Comparison of ENCODE assay signal across 13 cellular contexts in genomic region chr16:980595-980854, GRCh38. TPM values are rescaled to one million over a fixed set of nuclear protein-coding genes. Genes with fewer than 3 reads are reported as not detected.
DNase-seq lines count a peak whose midpoint lies in the region; ATAC-seq, FAIRE-seq and TF ChIP-seq lines count a peak whose summit lies in the region.
"Had no signal": no experiment of that assay in that cellular context is flagged by ENCODE, and none has a peak within 500 bp of the region (broad histone marks: within the 10 kb centered on the region; RNA-seq: fewer than 3 reads in every experiment).

No MANE protein-coding gene starts in this region.

- 0 to 4% (median 0%) methylated on average over 2 to 31 of the region's 31 CpGs for WGBS in spleen, 5 donors

- no peaks in the 10 kb centered on the region for H3K4me1 ChIP-seq in GM23338 (ENCODE audit: insufficient read depth)
- no peaks in the 10 kb centered on the region for H3K4me1 ChIP-seq in astrocyte (ENCODE audit: insufficient read depth, low read length)
- peaks cover 14 to 67% (median 47%) of the 10 kb centered on the region in 6 donors for H3K4me1 ChIP-seq in spleen

- H3K36me3 Mint-ChIP-seq in GM23338 (ENCODE audit: low read depth) (no peaks in the 10 kb centered on the region), astrocyte (ENCODE audit: low read depth, unreplicated experiment) (no peaks in the 10 kb centered on the region)
- H3K36me3 Mint-ChIP-seq: activated naive CD4-positive, alpha-beta T cell treated with anti-CD3 and anti-CD28 coated beads, Interleukin-2, amount 50 U/mL, for 72 hours had no signal

- H4K20me1 ChIP-seq in GM23338 (replicated peaks; ENCODE audit: insufficient read depth) (no peaks in the 10 kb centered on the region; the same call in 1 of the 2 replicates), astrocyte (ENCODE audit: insufficient read depth, low read length) (no peaks in the 10 kb centered on the region)

- no peak for TF ChIP-seq POLR2A in spleen (IDR thresholded peaks at IDR 0.05)

- DNase-seq in GM23338 (ENCODE audit: low spot score) (no peak), astrocyte (ENCODE audit: low read depth) (no peak), left kidney (ENCODE audit: low read depth, low spot score) (peak; percentile 31), spleen (no peak), T-helper 1 cell (no peak), AG08395 (ENCODE audit: low spot score) (no peak), OCI-M2 (lab: John Stamatoyannopoulos, UW; ENCODE audit: unreplicated experiment) (no peak)
- no peak for DNase-seq in activated CD4-positive, alpha-beta T cell treated with anti-CD3 and anti-CD28 coated beads for 48 hours
- DNase-seq: activated CD4-positive, alpha-beta T cell treated with anti-CD3 and anti-CD28 coated beads for 1 hour; GOT3; NCI-H1436 had no signal

- H3K4me1 Mint-ChIP-seq in GM23338, result peaks cover 7% of the 10 kb centered on the region
- no peaks in the 10 kb centered on the region for H3K4me1 Mint-ChIP-seq in astrocyte (ENCODE audit: low read depth, unreplicated experiment)

- no peaks in the 10 kb centered on the region for H3K9me2 ChIP-seq in GM23338 (ENCODE audit: insufficient read depth)

- peak; percentile 0; the same call in 1 of the 3 replicates for ATAC-seq in GM23338

- H3K27me3 Mint-ChIP-seq in GM23338 (ENCODE audit: insufficient read depth, low read depth, poor library complexity) (peaks cover 30% of the 10 kb centered on the region), astrocyte (ENCODE audit: low read depth, unreplicated experiment) (peaks cover 26% of the 10 kb centered on the region)

- peak overlapping the region; percentile 68 for H3K4me3 ChIP-seq in GM23338
- no peak overlapping the region for H3K4me3 ChIP-seq in astrocyte (ENCODE audit: insufficient read depth, low read depth, low read length)
- peak overlapping the region; percentile 20 to 76 (median 53) for H3K4me3 ChIP-seq in spleen

- H3K9me3 Mint-ChIP-seq in GM23338 (no peaks in the 10 kb centered on the region), astrocyte (ENCODE audit: unreplicated experiment) (peaks cover 2% of the 10 kb centered on the region)
- H3K9me3 Mint-ChIP-seq: activated naive CD4-positive, alpha-beta T cell treated with anti-CD3 and anti-CD28 coated beads, Interleukin-2, amount 50 U/mL, for 72 hours had no signal

- no peaks in the 10 kb centered on the region for H3K36me3 ChIP-seq in GM23338 (ENCODE audit: insufficient read depth)
- H3K36me3 ChIP-seq in astrocyte (ENCODE audit: insufficient read depth, low read length), result no peaks in the 10 kb centered on the region
- H3K36me3 ChIP-seq in spleen, result no peaks in the 10 kb centered on the region
- H3K36me3 ChIP-seq: thyroid gland had no signal

- no peak for FAIRE-seq in astrocyte (lab: Jason Lieb, UNC)

- H3K27me3 ChIP-seq in GM23338 (ENCODE audit: insufficient read depth) (peaks cover 27% of the 10 kb centered on the region), astrocyte (ENCODE audit: insufficient read depth, low read length) (peaks cover 40% of the 10 kb centered on the region), spleen (replicated peaks in 1 of 7) (peaks cover 0 to 73% (median 29%) of the 10 kb centered on the region in 7 donors)

- no peaks in the 10 kb centered on the region for H3K9me3 ChIP-seq in astrocyte (ENCODE audit: insufficient read depth, low read depth, low read length)
- H3K9me3 ChIP-seq in spleen, result no peaks in the 10 kb centered on the region
- H3K9me3 ChIP-seq: thyroid gland had no signal

- intact Hi-C loops in spleen (cut with DNase I; ENCODE audit: low total_unique reads), result no loop called here

- H3K4me2 ChIP-seq in GM23338 (peak overlapping the region; percentile 84), astrocyte (ENCODE audit: low read length) (peak overlapping the region; percentile 77)

- H3K27ac Mint-ChIP-seq in GM23338, result no peak overlapping the region
- no peak overlapping the region for H3K27ac Mint-ChIP-seq in astrocyte (ENCODE audit: unreplicated experiment)

- H3K79me2 ChIP-seq in GM23338 (replicated peaks; ENCODE audit: insufficient read depth) (no peaks in the 10 kb centered on the region), astrocyte (ENCODE audit: insufficient read depth, low read length) (no peaks in the 10 kb centered on the region)

- H3K4me3 Mint-ChIP-seq in GM23338 (no peak overlapping the region), astrocyte (ENCODE audit: unreplicated experiment) (no peak overlapping the region)

- TF ChIP-seq CTCF in GM23338 (conservative IDR thresholded peaks at IDR 0.05; ENCODE audit: low read depth in 2 of 2) (no peak), astrocyte (IDR thresholded peaks at IDR 0.05; ENCODE audit: insufficient read depth, low read depth, low read length) (no peak), spleen (IDR thresholded peaks at IDR 0.05 in 8 of 11, conservative IDR thresholded peaks at IDR 0.05 in 3 of 11) (no peak)

- H2AFZ ChIP-seq in GM23338 (peak overlapping the region; percentile 32), astrocyte (ENCODE audit: low read depth, low read length) (no peak overlapping the region)

- H3F3A ChIP-seq in GM23338 (replicated peaks; ENCODE audit: low read depth), result no peaks in the 10 kb centered on the region

- no peak overlapping the region for H3K9ac ChIP-seq in astrocyte (ENCODE audit: low read length)

- H3K27ac ChIP-seq in GM23338 (ENCODE audit: low read depth) (no peak overlapping the region), astrocyte (ENCODE audit: low read depth, low read length) (no peak overlapping the region), spleen (no peak overlapping the region)
- H3K27ac ChIP-seq: thyroid gland had no signal

TF ChIP-seq in GM23338, 12 proteins besides CTCF, POLR2A, EP300 and RAD21:
- TF ChIP-seq POLR2AphosphoS5 (IDR thresholded peaks at IDR 0.05; ENCODE audit: low read depth) (0 out of 2 replicates have a peak, but pooled peaks have one; percentile 7), ETS1 (IDR thresholded peaks at IDR 0.05) (no peak)

RNA-seq across cellular contexts. Expression of gene SOX8, which starts 1.0 kb away (rescaled TPM):
- 17.2 and 26.2 TPM in 2 replicates for total RNA-seq in GM23338 (2014; rRNA removed; shearing (Covaris generic))
- polyA plus RNA-seq in GM23338 (2016; fragmentation: Nextera tagmentation; extraction: Ambion mirVana) (5.7 and 6.7 TPM in 2 replicates), spleen (1 to 10 TPM; 2.5 to 3.7 (median 2.7) TPM)
- total RNA-seq in astrocyte (0.70 and 0.98 TPM in 2 replicates), spleen (1 to 10 TPM in 6 of 7 donors, under 1 TPM in 1; 0.60 to 2.7 (median 1.6) TPM)

RNA-seq across cellular contexts. Expression of gene LMF1, which starts 9.7 kb away (rescaled TPM):
- total RNA-seq in GM23338 (2014; rRNA removed; shearing (Covaris generic)), result 2.9 and 10.1 TPM in 2 replicates
- polyA plus RNA-seq in GM23338 (2016; fragmentation: Nextera tagmentation; extraction: Ambion mirVana) (3.6 and 4.2 TPM in 2 replicates), spleen (10 to 100 TPM; 10.4 to 22.6 (median 19.8) TPM)
- total RNA-seq in astrocyte (12.6 and 15.0 TPM in 2 replicates), spleen (10 to 100 TPM; 22.5 to 57.6 (median 39.9) TPM)
